Comparison of ENCODE assay signal across 9 cellular contexts in the genomic region with DNA sequence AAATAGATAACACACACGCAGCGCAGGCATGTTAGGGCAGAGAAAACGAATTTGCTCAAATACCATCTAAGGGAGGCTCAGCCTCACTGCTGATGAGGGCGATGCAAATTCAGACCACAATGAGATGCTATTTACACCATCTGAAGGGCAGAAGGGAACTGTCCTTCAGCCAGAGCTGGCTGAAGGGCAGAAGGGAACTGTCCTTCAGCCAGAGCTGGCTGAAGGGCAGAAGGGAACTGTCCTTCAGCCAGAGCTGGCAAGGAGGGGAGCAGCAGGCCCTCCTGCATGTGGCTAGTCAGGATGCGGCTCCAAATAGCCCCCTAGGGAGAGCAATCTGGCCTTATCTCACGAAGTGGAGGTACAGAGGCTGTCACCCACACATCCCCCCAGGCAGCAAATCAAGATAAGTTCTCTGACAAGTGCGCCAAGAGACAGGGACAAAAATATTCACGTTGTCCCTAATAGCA. TPM values are rescaled to one million over a fixed set of nuclear protein-coding genes. Genes with fewer than 3 reads are reported as not detected.
DNase-seq lines count a peak whose midpoint lies in the region; ATAC-seq and FAIRE-seq lines count a peak whose summit lies in the region.
"Had no signal": no experiment of that assay in that cellular context is flagged by ENCODE, and none has a peak within 500 bp of the region (broad histone marks: within the 10 kb centered on the region; RNA-seq: fewer than 3 reads in every experiment).

No MANE protein-coding gene starts in this region.

- H3K27me3 Mint-ChIP-seq in activated naive CD4-positive, alpha-beta T cell treated with anti-CD3 and anti-CD28 coated beads, Interleukin-2, amount 50 U/mL, for 24 hours, result no peaks in the 10 kb centered on the region
- no peaks in the 10 kb centered on the region for H3K27me3 Mint-ChIP-seq in activated T-cell treated with anti-CD3 and anti-CD28 coated beads, Interleukin-2, amount 50 U/mL, for 72 hours (ENCODE audit: low read depth)

- peak overlapping the region; percentile 78 for H3K4me3 Mint-ChIP-seq in activated naive CD4-positive, alpha-beta T cell treated with anti-CD3 and anti-CD28 coated beads, Interleukin-2, amount 50 U/mL, for 24 hours
- H3K4me3 Mint-ChIP-seq in activated T-cell treated with anti-CD3 and anti-CD28 coated beads, Interleukin-2, amount 50 U/mL, for 72 hours, result peak overlapping the region; percentile 87 to 90

- FAIRE-seq in urothelium cell line (lab: Jason Lieb, UNC), result peak; percentile 80

- ATAC-seq in HG03108 (IDR thresholded peaks at IDR 0.05; ENCODE audit: unreplicated experiment) (peak; percentile 67), left lobe of liver (peak; percentile 81)
- peak in 1 of 2 donors; percentile 6 for ATAC-seq in activated T-cell treated with anti-CD3 and anti-CD28 coated beads, Interleukin-2, amount 50 U/mL, for 72 hours (replicated peaks in 1 of 2)

- DNase-seq in activated naive CD4-positive, alpha-beta T cell treated with Interleukin-2 at 50 U/mL for 16 hours, result no peak
- no peak for DNase-seq in activated T-cell treated with anti-CD3 and anti-CD28 coated beads, Interleukin-2, amount 50 U/mL, for 72 hours
- no peak for DNase-seq in left lobe of liver (ENCODE audit: low spot score)
- DNase-seq in urothelium cell line (ENCODE audit: low spot score), result no peak
- no peak for DNase-seq in hepatic stellate cell (ENCODE audit: low spot score)
- DNase-seq in KBM-7, result no peak

- peaks cover 16% of the 10 kb centered on the region for H3K4me1 Mint-ChIP-seq in activated naive CD4-positive, alpha-beta T cell treated with anti-CD3 and anti-CD28 coated beads, Interleukin-2, amount 50 U/mL, for 24 hours
- peaks cover 7% of the 10 kb centered on the region for H3K4me1 Mint-ChIP-seq in activated T-cell treated with anti-CD3 and anti-CD28 coated beads, Interleukin-2, amount 50 U/mL, for 72 hours (ENCODE audit: low read depth)

- in situ Hi-C loops in KBM-7 (cut with MboI; ENCODE audit: low pct_unique_long_range_greater_than_20kb, low sequenced_read_pairs), result loop anchor here (25.0 kb wide), 1 partner anchor 139 kb away; a partner anchor contains a TSS

- H3K36me3 Mint-ChIP-seq in activated naive CD4-positive, alpha-beta T cell treated with anti-CD3 and anti-CD28 coated beads, Interleukin-2, amount 50 U/mL, for 24 hours, result no peaks in the 10 kb centered on the region
- H3K36me3 Mint-ChIP-seq in activated T-cell treated with anti-CD3 and anti-CD28 coated beads, Interleukin-2, amount 50 U/mL, for 72 hours (ENCODE audit: insufficient read depth in 2 of 2), result no peaks in the 10 kb centered on the region

- H3K9me3 Mint-ChIP-seq in activated naive CD4-positive, alpha-beta T cell treated with anti-CD3 and anti-CD28 coated beads, Interleukin-2, amount 50 U/mL, for 24 hours, result no peaks in the 10 kb centered on the region
- H3K9me3 Mint-ChIP-seq in activated T-cell treated with anti-CD3 and anti-CD28 coated beads, Interleukin-2, amount 50 U/mL, for 72 hours, result no peaks in the 10 kb centered on the region

- peak overlapping the region; percentile 89 for H3K27ac Mint-ChIP-seq in activated naive CD4-positive, alpha-beta T cell treated with anti-CD3 and anti-CD28 coated beads, Interleukin-2, amount 50 U/mL, for 24 hours
- peak overlapping the region; percentile 88 for H3K27ac Mint-ChIP-seq in activated T-cell treated with anti-CD3 and anti-CD28 coated beads, Interleukin-2, amount 50 U/mL, for 72 hours

RNA-seq across cellular contexts. Expression of a gene that starts 7.5 kb away (rescaled TPM):
- 10 to 100 TPM; 16.2 to 21.0 TPM for total RNA-seq in activated T-cell treated with anti-CD3 and anti-CD28 coated beads, Interleukin-2, amount 50 U/mL, for 72 hours
- 15.8 TPM for total RNA-seq in left lobe of liver

RNA-seq across cellular contexts. Expression of a gene that starts 22.5 kb away (rescaled TPM):
- under 1 TPM; 0.35 to 0.55 TPM for total RNA-seq in activated T-cell treated with anti-CD3 and anti-CD28 coated beads, Interleukin-2, amount 50 U/mL, for 72 hours
- total RNA-seq in left lobe of liver, result 10.9 TPM

RNA-seq across cellular contexts. Expression of a gene that starts 25.4 kb away (rescaled TPM):
- total RNA-seq in activated T-cell treated with anti-CD3 and anti-CD28 coated beads, Interleukin-2, amount 50 U/mL, for 72 hours, result 100 to 1,000 TPM; 121 to 149 TPM
- 64.6 TPM for total RNA-seq in left lobe of liver

RNA-seq across cellular contexts. Expression of a gene that starts 48.1 kb away (rescaled TPM):
- 1 to 10 TPM in 1 of 2 donors, under 1 TPM in 1; 0.77 to 1.3 TPM for total RNA-seq in activated T-cell treated with anti-CD3 and anti-CD28 coated beads, Interleukin-2, amount 50 U/mL, for 72 hours
- total RNA-seq in left lobe of liver, result 0.68 TPM

RNA-seq across cellular contexts. Expression of a gene that starts 48.3 kb away (rescaled TPM):
- not detected for total RNA-seq in activated T-cell treated with anti-CD3 and anti-CD28 coated beads, Interleukin-2, amount 50 U/mL, for 72 hours
- total RNA-seq in left lobe of liver, result 0.08 TPM
- total RNA-seq: urinary bladder had no signal
